In genomic region chr2:205571300-205571858, GRCh38 we compare ENCODE assay signal across 17 cellular contexts.
"Had no signal": no experiment of that assay in that cellular context is flagged by ENCODE, and none has a peak within 500 bp of the region (broad histone marks: within the 10 kb centered on the region; RNA-seq: fewer than 3 reads in every experiment).

No MANE protein-coding gene starts in this region.

- H3K4me3 Mint-ChIP-seq: activated CD8-positive, alpha-beta T cell treated with anti-CD3 and anti-CD28 coated beads for 36 hours; activated naive CD4-positive, alpha-beta T cell treated with anti-CD3 and anti-CD28 coated beads for 36 hours; activated T-cell treated with anti-CD3 and anti-CD28 coated beads, Interleukin-2, amount 50 U/mL, for 24 hours; naive thymus-derived CD8-positive, alpha-beta T cell had no signal

- H2AFZ ChIP-seq: hepatocyte had no signal

- H3K9me3 ChIP-seq: body of pancreas, thyroid gland had no signal

- H3K36me3 ChIP-seq: esophagus squamous epithelium, thyroid gland had no signal

- H3K27me3 Mint-ChIP-seq: activated CD8-positive, alpha-beta T cell treated with anti-CD3 and anti-CD28 coated beads for 36 hours; activated T-cell treated with anti-CD3 and anti-CD28 coated beads, Interleukin-2, amount 50 U/mL, for 24 hours; naive thymus-derived CD8-positive, alpha-beta T cell had no signal

- DNase-seq: activated CD4-positive, alpha-beta T cell treated with anti-CD3 and anti-CD28 coated beads for 48 hours; activated CD4-positive, CD25-positive, alpha-beta regulatory T cell; activated CD8-positive, alpha-beta T cell treated with anti-CD3 and anti-CD28 coated beads for 36 hours; activated naive CD4-positive, alpha-beta T cell treated with anti-CD3 and anti-CD28 coated beads for 36 hours; activated T-cell treated with anti-CD3 and anti-CD28 coated beads, Interleukin-2, amount 50 U/mL, for 24 hours; body of pancreas; dermis blood vessel endothelial cell; effector memory CD4-positive, alpha-beta T cell; esophagus squamous epithelium; foreskin fibroblast; mesenchymal stem cell; naive thymus-derived CD8-positive, alpha-beta T cell; stimulated activated naive CD4-positive, alpha-beta T cell treated with Interleukin-2 at 50 U/mL for 16 hours; T-helper 9 cell; thyroid gland had no signal

- H3K27ac ChIP-seq: body of pancreas, esophagus squamous epithelium, hepatocyte, thyroid gland had no signal

- H3K27me3 ChIP-seq: body of pancreas, esophagus squamous epithelium, hepatocyte, thyroid gland had no signal

- H3K4me3 ChIP-seq: body of pancreas, esophagus squamous epithelium, hepatocyte, thyroid gland had no signal

- H3K79me2 ChIP-seq: hepatocyte had no signal

- ATAC-seq: activated CD8-positive, alpha-beta T cell treated with anti-CD3 and anti-CD28 coated beads for 36 hours; body of pancreas; naive thymus-derived CD8-positive, alpha-beta T cell had no signal

- H3K4me1 ChIP-seq: body of pancreas, thyroid gland had no signal

- H3K4me2 ChIP-seq: hepatocyte had no signal

- H3K27ac Mint-ChIP-seq: activated CD8-positive, alpha-beta T cell treated with anti-CD3 and anti-CD28 coated beads for 36 hours; activated naive CD4-positive, alpha-beta T cell treated with anti-CD3 and anti-CD28 coated beads for 36 hours; activated T-cell treated with anti-CD3 and anti-CD28 coated beads, Interleukin-2, amount 50 U/mL, for 24 hours; activated T-helper 2 cell treated with anti-CD3 and anti-CD28 coated beads, Interferon-gamma antibody, Interleukin-2, Interleukin-4, amounts not matched to agents 10 μg/mL and 5 μg/mL and 100 μg/mL, durations not matched to agents 14 hours and 24 hours and 36 hours had no signal

- H3K4me1 Mint-ChIP-seq: naive thymus-derived CD8-positive, alpha-beta T cell had no signal
